In genomic region chr7:97346349-97346748, GRCh38 we compare ENCODE assay signal across 19 cellular contexts.
DNase-seq lines count a peak whose midpoint lies in the region; TF ChIP-seq lines count a peak whose summit lies in the region.
"Had no signal": no experiment of that assay in that cellular context is flagged by ENCODE, and none has a peak within 500 bp of the region (broad histone marks: within the 10 kb centered on the region; RNA-seq: fewer than 3 reads in every experiment).

No MANE protein-coding gene starts in this region.

- in situ Hi-C loops in SK-MEL-5 (cut with HindIII; ENCODE audit: low pct_unique_long_range_greater_than_20kb, low sequenced_read_pairs) = no loop called here

- no peaks in the 10 kb centered on the region for H3K36me3 ChIP-seq in tibial artery
- H3K36me3 ChIP-seq: BLaER1, MG63, Peyer's patch had no signal

- no peak overlapping the region for H3K27ac ChIP-seq in tibial artery
- H3K27ac ChIP-seq: BLaER1, Peyer's patch had no signal

- H3K4me3 ChIP-seq in tibial artery = no peak overlapping the region
- H3K4me3 ChIP-seq: BLaER1, MG63, Peyer's patch had no signal

- H3K4me1 ChIP-seq in tibial artery = no peaks in the 10 kb centered on the region
- H3K4me1 ChIP-seq: BLaER1, Peyer's patch had no signal

- peak; percentile 3 for DNase-seq in COLO668 (lab: John Stamatoyannopoulos, UW; ENCODE audit: unreplicated experiment)
- DNase-seq in SK-MEL-5 (ENCODE audit: low read depth, low spot score) = peak; percentile 42
- peak; percentile 79 for DNase-seq in inferior parietal cortex (ENCODE audit: extremely low spot score)
- DNase-seq in pons (ENCODE audit: low spot score) = peak; percentile 96
- no peak for DNase-seq in tibial artery
- no peak for DNase-seq in NCI-H345 treated with DMSO at 0.1 percent for 48 hours (lab: John Stamatoyannopoulos, UW; ENCODE audit: unreplicated experiment)
- no peak for DNase-seq in NCI-H128 (lab: John Stamatoyannopoulos, UW; ENCODE audit: unreplicated experiment)
- DNase-seq: CD4-positive, alpha-beta memory T cell; DMS79 treated with DMSO at 0.1 percent for 48 hours; Kasumi-1; MG63; NCI-H1417 treated with DMSO at 0.1 percent for 48 hours; NCI-H187 treated with DMSO at 0.1 percent for 48 hours; NCI-H2107; NCI-H2227 treated with DMSO at 0.1 percent for 48 hours; NCI-H510A treated with DMSO at 0.1 percent for 48 hours; NCI-H82; Peyer's patch had no signal

- TF ChIP-seq CTCF in tibial artery (IDR thresholded peaks at IDR 0.05) = no peak

- intact Hi-C loops in tibial artery (cut with DNase I; ENCODE audit: low total_unique reads) = no loop called here

- no peaks in the 10 kb centered on the region for H3K27me3 ChIP-seq in tibial artery
- H3K27me3 ChIP-seq: BLaER1, MG63, Peyer's patch had no signal

- H3K9me3 ChIP-seq in tibial artery = peaks cover 0 to 15% (median 0%) of the 10 kb centered on the region in 3 donors
- H3K9me3 ChIP-seq: MG63, Peyer's patch had no signal

Comparison
In these comparisons a context has a peak if more than half of its experiments do, and no peak if none do; other contexts are left out.
1. DNase-seq: peak in COLO668 (single experiment), SK-MEL-5 (single experiment), inferior parietal cortex (single experiment) and pons (single experiment); none in tibial artery (0 of 2), NCI-H345 treated with DMSO at 0.1 percent for 48 hours (single experiment) and NCI-H128 (single experiment).